Comparison of ENCODE assay signal across 21 cellular contexts in the genomic region with DNA sequence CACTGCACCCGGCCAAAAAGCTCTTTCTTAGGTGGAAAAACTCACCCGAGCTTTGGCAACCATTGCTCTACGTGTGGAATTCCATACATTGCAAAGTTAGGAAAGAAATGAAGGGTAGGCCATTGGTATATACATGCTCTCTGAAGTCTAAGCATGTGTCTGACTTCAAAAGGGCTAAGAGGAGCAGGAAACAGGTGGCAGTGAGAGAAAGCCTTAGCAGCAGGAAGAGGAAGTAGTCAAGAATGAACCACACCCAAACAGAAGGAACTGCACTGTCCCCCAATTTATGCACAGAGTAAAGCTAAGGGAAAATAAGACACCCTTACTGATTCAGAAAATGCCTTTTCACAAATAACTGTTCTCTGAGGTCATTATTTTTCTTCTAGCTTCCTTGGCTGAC.
A peak's percentile ranks its signal among the peaks of the same experiment; 100 is the strongest.
DNase-seq lines count a peak whose midpoint lies in the region; ATAC-seq and TF ChIP-seq lines count a peak whose summit lies in the region.
"Had no signal": no experiment of that assay in that cellular context is flagged by ENCODE, and none has a peak within 500 bp of the region (broad histone marks: within the 10 kb centered on the region; RNA-seq: fewer than 3 reads in every experiment).

No MANE protein-coding gene starts in this region.

- CTCF ChIA-PET in T-cell (lab: Charles Lee): no interaction called here

- no peak for DNase-seq in activated naive CD8-positive, alpha-beta T cell treated with anti-CD3 and anti-CD28 coated beads, Interleukin-2, amount 10 ng/mL, durations not matched to agents 7 days and 5 days
- DNase-seq in activated naive CD8-positive, alpha-beta T cell treated with anti-CD3 and anti-CD28 coated beads, Interleukin-2, amount 50 U/mL, for 24 hours: no peak
- peak; percentile 73 for DNase-seq in MV-4-11 (lab: John Stamatoyannopoulos, UW)
- peak in 4 of 34 experiments; percentile 1 to 17 (median 3) for DNase-seq in T-cell
- no peak for DNase-seq in NCI-H2196 (lab: John Stamatoyannopoulos, UW; ENCODE audit: unreplicated experiment)
- no peak for DNase-seq in left lobe of liver (ENCODE audit: low spot score)
- no peak for DNase-seq in effector CD4-positive, alpha-beta T cell
- DNase-seq in mesothelial cell of epicardium (ENCODE audit: low spot score in 2 of 2, unreplicated experiment in 2 of 2): no peak
- DNase-seq: ACHN; activated CD4-positive, alpha-beta T cell treated with anti-CD3 and anti-CD28 coated beads for 1 hour; amniotic stem cell; cortex of kidney; GOT3; left lung; NCI-H1436 treated with DMSO at 0.1 percent for 48 hours; NCI-H2171; NCI-H69; T-helper 9 cell had no signal

- no peaks in the 10 kb centered on the region for H3K27me3 Mint-ChIP-seq in activated naive CD8-positive, alpha-beta T cell treated with anti-CD3 and anti-CD28 coated beads, Interleukin-2, amount 10 ng/mL, durations not matched to agents 7 days and 5 days
- H3K27me3 Mint-ChIP-seq in activated naive CD8-positive, alpha-beta T cell treated with anti-CD3 and anti-CD28 coated beads, Interleukin-2, amount 50 U/mL, for 24 hours: no peaks in the 10 kb centered on the region
- H3K27me3 Mint-ChIP-seq in T-cell (no peaks in the 10 kb centered on the region), mesothelial cell of epicardium (ENCODE audit: low read depth) (peaks cover 20% of the 10 kb centered on the region)
- H3K27me3 Mint-ChIP-seq: activated T-helper 17 cell treated with anti-CD3 and anti-CD28 coated beads, Interleukin-2, amount 50 U/mL, for 72 hours had no signal

- no peak for TF ChIP-seq CTCF in mesothelial cell of epicardium (IDR thresholded peaks at IDR 0.05; ENCODE audit: unreplicated experiment)

- no peak overlapping the region for H3K4me3 Mint-ChIP-seq in activated naive CD8-positive, alpha-beta T cell treated with anti-CD3 and anti-CD28 coated beads, Interleukin-2, amount 10 ng/mL, durations not matched to agents 7 days and 5 days
- H3K4me3 Mint-ChIP-seq in activated naive CD8-positive, alpha-beta T cell treated with anti-CD3 and anti-CD28 coated beads, Interleukin-2, amount 50 U/mL, for 24 hours: no peak overlapping the region
- H3K4me3 Mint-ChIP-seq in T-cell (peak overlapping the region in 1 of 3 donors; percentile 44), mesothelial cell of epicardium (no peak overlapping the region)
- H3K4me3 Mint-ChIP-seq: activated T-helper 17 cell treated with anti-CD3 and anti-CD28 coated beads, Interleukin-2, amount 50 U/mL, for 72 hours; stimulated activated effector memory CD8-positive, alpha-beta T cell treated with anti-CD3 and anti-CD28 coated beads, Interleukin-12 subunit alpha, Interleukin-12 subunit beta, amount 100 ng/mL, for 72 hours had no signal

- POLR2A ChIA-PET in activated naive CD8-positive, alpha-beta T cell treated with anti-CD3 and anti-CD28 coated beads, Interleukin-2, amount 10 ng/mL, durations not matched to agents 7 days and 5 days (lab: Charles Lee): no interaction called here
- POLR2A ChIA-PET in T-cell (lab: Charles Lee): interaction anchor here (0.5 to 0.6 kb wide), 2 partner anchors 9 to 1011 kb away, joined by 3 read pairs; no protein-coding TSS in a partner anchor

- peaks cover 11% of the 10 kb centered on the region for H3K4me1 Mint-ChIP-seq in activated naive CD8-positive, alpha-beta T cell treated with anti-CD3 and anti-CD28 coated beads, Interleukin-2, amount 10 ng/mL, durations not matched to agents 7 days and 5 days
- H3K4me1 Mint-ChIP-seq in activated naive CD8-positive, alpha-beta T cell treated with anti-CD3 and anti-CD28 coated beads, Interleukin-2, amount 50 U/mL, for 24 hours: peaks cover 6% of the 10 kb centered on the region
- H3K4me1 Mint-ChIP-seq in T-cell: peaks cover 11 to 30% (median 29%) of the 10 kb centered on the region in 3 donors
- H3K4me1 Mint-ChIP-seq in mesothelial cell of epicardium: no peaks in the 10 kb centered on the region
- H3K4me1 Mint-ChIP-seq: stimulated activated effector memory CD8-positive, alpha-beta T cell treated with anti-CD3 and anti-CD28 coated beads, Interleukin-12 subunit alpha, Interleukin-12 subunit beta, amount 100 ng/mL, for 72 hours had no signal

- peaks cover 31% of the 10 kb centered on the region for H3K9me3 Mint-ChIP-seq in activated naive CD8-positive, alpha-beta T cell treated with anti-CD3 and anti-CD28 coated beads, Interleukin-2, amount 10 ng/mL, durations not matched to agents 7 days and 5 days
- peaks cover 33% of the 10 kb centered on the region for H3K9me3 Mint-ChIP-seq in activated naive CD8-positive, alpha-beta T cell treated with anti-CD3 and anti-CD28 coated beads, Interleukin-2, amount 50 U/mL, for 24 hours
- H3K9me3 Mint-ChIP-seq in T-cell (peaks cover 9 to 23% (median 9%) of the 10 kb centered on the region in 3 donors), mesothelial cell of epicardium (peaks cover 17% of the 10 kb centered on the region)

- peak overlapping the region; percentile 75 for H3K27ac Mint-ChIP-seq in activated naive CD8-positive, alpha-beta T cell treated with anti-CD3 and anti-CD28 coated beads, Interleukin-2, amount 10 ng/mL, durations not matched to agents 7 days and 5 days
- H3K27ac Mint-ChIP-seq in activated naive CD8-positive, alpha-beta T cell treated with anti-CD3 and anti-CD28 coated beads, Interleukin-2, amount 50 U/mL, for 24 hours: no peak overlapping the region
- H3K27ac Mint-ChIP-seq in T-cell (peak overlapping the region; percentile 12 to 63), mesothelial cell of epicardium (no peak overlapping the region)
- H3K27ac Mint-ChIP-seq: activated T-helper 17 cell treated with anti-CD3 and anti-CD28 coated beads, Interleukin-2, amount 50 U/mL, for 72 hours; CD14-positive monocyte; stimulated activated effector memory CD8-positive, alpha-beta T cell treated with anti-CD3 and anti-CD28 coated beads, Interleukin-12 subunit alpha, Interleukin-12 subunit beta, amount 100 ng/mL, for 72 hours had no signal

- peak; percentile 75 for ATAC-seq in activated naive CD8-positive, alpha-beta T cell treated with anti-CD3 and anti-CD28 coated beads, Interleukin-2, amount 10 ng/mL, durations not matched to agents 7 days and 5 days (ENCODE audit: low read depth)
- no peak for ATAC-seq in activated naive CD8-positive, alpha-beta T cell treated with anti-CD3 and anti-CD28 coated beads, Interleukin-2, amount 50 U/mL, for 24 hours
- peak; percentile 50 to 94 (median 74) for ATAC-seq in T-cell (replicated peaks in 1 of 4)
- ATAC-seq in left lobe of liver: no peak
- ATAC-seq: activated T-helper 17 cell treated with anti-CD3 and anti-CD28 coated beads, Interleukin-2, amount 50 U/mL, for 72 hours; left lung; stimulated activated effector memory CD8-positive, alpha-beta T cell treated with anti-CD3 and anti-CD28 coated beads, Interleukin-12 subunit alpha, Interleukin-12 subunit beta, amount 100 ng/mL, for 72 hours had no signal

- H3K36me3 Mint-ChIP-seq in activated naive CD8-positive, alpha-beta T cell treated with anti-CD3 and anti-CD28 coated beads, Interleukin-2, amount 10 ng/mL, durations not matched to agents 7 days and 5 days: peaks cover 10% of the 10 kb centered on the region
- no peaks in the 10 kb centered on the region for H3K36me3 Mint-ChIP-seq in activated naive CD8-positive, alpha-beta T cell treated with anti-CD3 and anti-CD28 coated beads, Interleukin-2, amount 50 U/mL, for 24 hours (ENCODE audit: low read depth)
- H3K36me3 Mint-ChIP-seq in T-cell (peaks cover 6% of the 10 kb centered on the region), mesothelial cell of epicardium (no peaks in the 10 kb centered on the region)
- H3K36me3 Mint-ChIP-seq: CD14-positive monocyte; stimulated activated effector memory CD8-positive, alpha-beta T cell treated with anti-CD3 and anti-CD28 coated beads, Interleukin-12 subunit alpha, Interleukin-12 subunit beta, amount 100 ng/mL, for 72 hours had no signal

Comparison
In these comparisons a context has a peak if more than half of its experiments do, and no peak if none do; other contexts are left out.
1. ATAC-seq: peak in activated naive CD8-positive, alpha-beta T cell treated with anti-CD3 and anti-CD28 coated beads, Interleukin-2, amount 10 ng/mL, durations not matched to agents 7 days and 5 days (single experiment) and T-cell (4 of 4); none in activated naive CD8-positive, alpha-beta T cell treated with anti-CD3 and anti-CD28 coated beads, Interleukin-2, amount 50 U/mL, for 24 hours (single experiment) and left lobe of liver (single experiment).
2. H3K27ac Mint-ChIP-seq: peak in activated naive CD8-positive, alpha-beta T cell treated with anti-CD3 and anti-CD28 coated beads, Interleukin-2, amount 10 ng/mL, durations not matched to agents 7 days and 5 days (single experiment) and T-cell (2 of 2); none in activated naive CD8-positive, alpha-beta T cell treated with anti-CD3 and anti-CD28 coated beads, Interleukin-2, amount 50 U/mL, for 24 hours (single experiment) and mesothelial cell of epicardium (single experiment).